ENCODE assay signal across 1 cellular context in genomic region chr2:73232471-73233153, GRCh38.
TF ChIP-seq lines count a peak whose summit lies in the region.

No MANE protein-coding gene starts in this region.

TF ChIP-seq in GM12878, 131 proteins besides CTCF, POLR2A, EP300 and RAD21 (continues in another document):
- TF ChIP-seq EZH2 (IDR thresholded peaks at IDR 0.05; ENCODE audit: borderline replicate concordance, control insufficient read depth, low read depth, low read length) (no peak), GABPA (IDR thresholded peaks at IDR 0.05; ENCODE audit: low read depth) (no peak), NKRF (conservative IDR thresholded peaks at IDR 0.05) (peak; percentile 74), ATF3 (IDR thresholded peaks at IDR 0.05; ENCODE audit: borderline replicate concordance, extremely low read depth, low read depth, low read length) (no peak), ZNF24 (IDR thresholded peaks at IDR 0.05) (no peak), NR2C1 (IDR thresholded peaks at IDR 0.05) (0 out of 2 replicates have a peak, but pooled peaks have one; percentile 39), SREBF1 (IDR thresholded peaks at IDR 0.05; ENCODE audit: low read length) (no peak), SMC3 (IDR thresholded peaks at IDR 0.05; ENCODE audit: borderline replicate concordance, low read length) (no peak), IKZF2 (IDR thresholded peaks at IDR 0.05) (no peak; a peak in 1 of 4 replicates), HCFC1 (IDR thresholded peaks at IDR 0.05; ENCODE audit: low read length) (no peak), WRNIP1 (IDR thresholded peaks at IDR 0.05; ENCODE audit: borderline replicate concordance, low read depth, low read length) (no peak), BHLHE40 (IDR thresholded peaks at IDR 0.05; ENCODE audit: borderline replicate concordance in 1 of 2, low read depth in 2 of 2, low read length in 1 of 2) (peak in 1 of 2 experiments; percentile 58; a peak in 2 of 4 replicates), ZBTB40 (IDR thresholded peaks at IDR 0.05; ENCODE audit: borderline replicate concordance) (no peak), CEBPB (IDR thresholded peaks at IDR 0.05; ENCODE audit: borderline replicate concordance in 1 of 2, low read depth in 2 of 2, low read length in 2 of 2) (no peak), EGR1 (IDR thresholded peaks at IDR 0.05; ENCODE audit: borderline replicate concordance in 1 of 2, low read depth in 2 of 2, low read length in 2 of 2) (no peak), DPF2 (IDR thresholded peaks at IDR 0.05) (no peak), NR2F1 (conservative IDR thresholded peaks at IDR 0.05) (peak; percentile 89), SUZ12 (IDR thresholded peaks at IDR 0.05; ENCODE audit: unreplicated experiment) (no peak), KDM1A (IDR thresholded peaks at IDR 0.05; ENCODE audit: borderline replicate concordance) (no peak), GATAD2B (conservative IDR thresholded peaks at IDR 0.05; ENCODE audit: low read depth) (peak; percentile 13; the same call in 1 of the 2 replicates), SMARCA5 (IDR thresholded peaks at IDR 0.05) (0 out of 2 replicates have a peak, but pooled peaks have one; percentile 58), MAX (IDR thresholded peaks at IDR 0.05; ENCODE audit: low read depth, low read length) (no peak), RCOR1 (conservative IDR thresholded peaks at IDR 0.05; ENCODE audit: low read depth, low read length) (no peak), NFYA (IDR thresholded peaks at IDR 0.05; ENCODE audit: borderline replicate concordance, low read depth, low read length) (no peak), ZBED1 (IDR thresholded peaks at IDR 0.05; ENCODE audit: borderline replicate concordance) (no peak), RB1 (IDR thresholded peaks at IDR 0.05; ENCODE audit: borderline replicate concordance) (0 out of 2 replicates have a peak, but pooled peaks have one; percentile 60), YY1 (IDR thresholded peaks at IDR 0.05; ENCODE audit: low read depth, low read length) (peak; percentile 23; the same call in 1 of the 2 replicates), SP1 (IDR thresholded peaks at IDR 0.05; ENCODE audit: low read depth, low read length) (no peak), SMAD5 (IDR thresholded peaks at IDR 0.05; ENCODE audit: low read depth) (no peak)
- TF ChIP-seq, protein P1, sequence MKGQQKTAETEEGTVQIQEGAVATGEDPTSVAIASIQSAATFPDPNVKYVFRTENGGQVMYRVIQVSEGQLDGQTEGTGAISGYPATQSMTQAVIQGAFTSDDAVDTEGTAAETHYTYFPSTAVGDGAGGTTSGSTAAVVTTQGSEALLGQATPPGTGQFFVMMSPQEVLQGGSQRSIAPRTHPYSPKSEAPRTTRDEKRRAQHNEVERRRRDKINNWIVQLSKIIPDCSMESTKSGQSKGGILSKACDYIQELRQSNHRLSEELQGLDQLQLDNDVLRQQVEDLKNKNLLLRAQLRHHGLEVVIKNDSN (IDR thresholded peaks at IDR 0.05; ENCODE audit: borderline replicate concordance, extremely low read length, insufficient read depth, low read depth, low read length): no peak
- TF ChIP-seq, protein P2, sequence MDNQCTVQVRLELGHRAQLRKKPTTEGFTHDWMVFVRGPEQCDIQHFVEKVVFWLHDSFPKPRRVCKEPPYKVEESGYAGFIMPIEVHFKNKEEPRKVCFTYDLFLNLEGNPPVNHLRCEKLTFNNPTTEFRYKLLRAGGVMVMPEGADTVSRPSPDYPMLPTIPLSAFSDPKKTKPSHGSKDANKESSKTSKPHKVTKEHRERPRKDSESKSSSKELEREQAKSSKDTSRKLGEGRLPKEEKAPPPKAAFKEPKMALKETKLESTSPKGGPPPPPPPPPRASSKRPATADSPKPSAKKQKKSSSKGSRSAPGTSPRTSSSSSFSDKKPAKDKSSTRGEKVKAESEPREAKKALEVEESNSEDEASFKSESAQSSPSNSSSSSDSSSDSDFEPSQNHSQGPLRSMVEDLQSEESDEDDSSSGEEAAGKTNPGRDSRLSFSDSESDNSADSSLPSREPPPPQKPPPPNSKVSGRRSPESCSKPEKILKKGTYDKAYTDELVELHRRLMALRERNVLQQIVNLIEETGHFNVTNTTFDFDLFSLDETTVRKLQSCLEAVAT (IDR thresholded peaks at IDR 0.05): no peak
- TF ChIP-seq, protein P3, sequence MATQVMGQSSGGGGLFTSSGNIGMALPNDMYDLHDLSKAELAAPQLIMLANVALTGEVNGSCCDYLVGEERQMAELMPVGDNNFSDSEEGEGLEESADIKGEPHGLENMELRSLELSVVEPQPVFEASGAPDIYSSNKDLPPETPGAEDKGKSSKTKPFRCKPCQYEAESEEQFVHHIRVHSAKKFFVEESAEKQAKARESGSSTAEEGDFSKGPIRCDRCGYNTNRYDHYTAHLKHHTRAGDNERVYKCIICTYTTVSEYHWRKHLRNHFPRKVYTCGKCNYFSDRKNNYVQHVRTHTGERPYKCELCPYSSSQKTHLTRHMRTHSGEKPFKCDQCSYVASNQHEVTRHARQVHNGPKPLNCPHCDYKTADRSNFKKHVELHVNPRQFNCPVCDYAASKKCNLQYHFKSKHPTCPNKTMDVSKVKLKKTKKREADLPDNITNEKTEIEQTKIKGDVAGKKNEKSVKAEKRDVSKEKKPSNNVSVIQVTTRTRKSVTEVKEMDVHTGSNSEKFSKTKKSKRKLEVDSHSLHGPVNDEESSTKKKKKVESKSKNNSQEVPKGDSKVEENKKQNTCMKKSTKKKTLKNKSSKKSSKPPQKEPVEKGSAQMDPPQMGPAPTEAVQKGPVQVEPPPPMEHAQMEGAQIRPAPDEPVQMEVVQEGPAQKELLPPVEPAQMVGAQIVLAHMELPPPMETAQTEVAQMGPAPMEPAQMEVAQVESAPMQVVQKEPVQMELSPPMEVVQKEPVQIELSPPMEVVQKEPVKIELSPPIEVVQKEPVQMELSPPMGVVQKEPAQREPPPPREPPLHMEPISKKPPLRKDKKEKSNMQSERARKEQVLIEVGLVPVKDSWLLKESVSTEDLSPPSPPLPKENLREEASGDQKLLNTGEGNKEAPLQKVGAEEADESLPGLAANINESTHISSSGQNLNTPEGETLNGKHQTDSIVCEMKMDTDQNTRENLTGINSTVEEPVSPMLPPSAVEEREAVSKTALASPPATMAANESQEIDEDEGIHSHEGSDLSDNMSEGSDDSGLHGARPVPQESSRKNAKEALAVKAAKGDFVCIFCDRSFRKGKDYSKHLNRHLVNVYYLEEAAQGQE (IDR thresholded peaks at IDR 0.05; ENCODE audit: low read depth, low read length): no peak
- TF ChIP-seq, protein P4, sequence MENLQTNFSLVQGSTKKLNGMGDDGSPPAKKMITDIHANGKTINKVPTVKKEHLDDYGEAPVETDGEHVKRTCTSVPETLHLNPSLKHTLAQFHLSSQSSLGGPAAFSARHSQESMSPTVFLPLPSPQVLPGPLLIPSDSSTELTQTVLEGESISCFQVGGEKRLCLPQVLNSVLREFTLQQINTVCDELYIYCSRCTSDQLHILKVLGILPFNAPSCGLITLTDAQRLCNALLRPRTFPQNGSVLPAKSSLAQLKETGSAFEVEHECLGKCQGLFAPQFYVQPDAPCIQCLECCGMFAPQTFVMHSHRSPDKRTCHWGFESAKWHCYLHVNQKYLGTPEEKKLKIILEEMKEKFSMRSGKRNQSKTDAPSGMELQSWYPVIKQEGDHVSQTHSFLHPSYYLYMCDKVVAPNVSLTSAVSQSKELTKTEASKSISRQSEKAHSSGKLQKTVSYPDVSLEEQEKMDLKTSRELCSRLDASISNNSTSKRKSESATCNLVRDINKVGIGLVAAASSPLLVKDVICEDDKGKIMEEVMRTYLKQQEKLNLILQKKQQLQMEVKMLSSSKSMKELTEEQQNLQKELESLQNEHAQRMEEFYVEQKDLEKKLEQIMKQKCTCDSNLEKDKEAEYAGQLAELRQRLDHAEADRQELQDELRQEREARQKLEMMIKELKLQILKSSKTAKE (IDR thresholded peaks at IDR 0.05; ENCODE audit: low read depth, poor library complexity, severe bottlenecking): no peak
- TF ChIP-seq, protein P5, sequence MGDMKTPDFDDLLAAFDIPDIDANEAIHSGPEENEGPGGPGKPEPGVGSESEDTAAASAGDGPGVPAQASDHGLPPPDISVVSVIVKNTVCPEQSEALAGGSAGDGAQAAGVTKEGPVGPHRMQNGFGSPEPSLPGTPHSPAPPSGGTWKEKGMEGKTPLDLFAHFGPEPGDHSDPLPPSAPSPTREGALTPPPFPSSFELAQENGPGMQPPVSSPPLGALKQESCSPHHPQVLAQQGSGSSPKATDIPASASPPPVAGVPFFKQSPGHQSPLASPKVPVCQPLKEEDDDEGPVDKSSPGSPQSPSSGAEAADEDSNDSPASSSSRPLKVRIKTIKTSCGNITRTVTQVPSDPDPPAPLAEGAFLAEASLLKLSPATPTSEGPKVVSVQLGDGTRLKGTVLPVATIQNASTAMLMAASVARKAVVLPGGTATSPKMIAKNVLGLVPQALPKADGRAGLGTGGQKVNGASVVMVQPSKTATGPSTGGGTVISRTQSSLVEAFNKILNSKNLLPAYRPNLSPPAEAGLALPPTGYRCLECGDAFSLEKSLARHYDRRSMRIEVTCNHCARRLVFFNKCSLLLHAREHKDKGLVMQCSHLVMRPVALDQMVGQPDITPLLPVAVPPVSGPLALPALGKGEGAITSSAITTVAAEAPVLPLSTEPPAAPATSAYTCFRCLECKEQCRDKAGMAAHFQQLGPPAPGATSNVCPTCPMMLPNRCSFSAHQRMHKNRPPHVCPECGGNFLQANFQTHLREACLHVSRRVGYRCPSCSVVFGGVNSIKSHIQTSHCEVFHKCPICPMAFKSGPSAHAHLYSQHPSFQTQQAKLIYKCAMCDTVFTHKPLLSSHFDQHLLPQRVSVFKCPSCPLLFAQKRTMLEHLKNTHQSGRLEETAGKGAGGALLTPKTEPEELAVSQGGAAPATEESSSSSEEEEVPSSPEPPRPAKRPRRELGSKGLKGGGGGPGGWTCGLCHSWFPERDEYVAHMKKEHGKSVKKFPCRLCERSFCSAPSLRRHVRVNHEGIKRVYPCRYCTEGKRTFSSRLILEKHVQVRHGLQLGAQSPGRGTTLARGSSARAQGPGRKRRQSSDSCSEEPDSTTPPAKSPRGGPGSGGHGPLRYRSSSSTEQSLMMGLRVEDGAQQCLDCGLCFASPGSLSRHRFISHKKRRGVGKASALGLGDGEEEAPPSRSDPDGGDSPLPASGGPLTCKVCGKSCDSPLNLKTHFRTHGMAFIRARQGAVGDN (IDR thresholded peaks at IDR 0.05): no peak
- TF ChIP-seq, protein P6, sequence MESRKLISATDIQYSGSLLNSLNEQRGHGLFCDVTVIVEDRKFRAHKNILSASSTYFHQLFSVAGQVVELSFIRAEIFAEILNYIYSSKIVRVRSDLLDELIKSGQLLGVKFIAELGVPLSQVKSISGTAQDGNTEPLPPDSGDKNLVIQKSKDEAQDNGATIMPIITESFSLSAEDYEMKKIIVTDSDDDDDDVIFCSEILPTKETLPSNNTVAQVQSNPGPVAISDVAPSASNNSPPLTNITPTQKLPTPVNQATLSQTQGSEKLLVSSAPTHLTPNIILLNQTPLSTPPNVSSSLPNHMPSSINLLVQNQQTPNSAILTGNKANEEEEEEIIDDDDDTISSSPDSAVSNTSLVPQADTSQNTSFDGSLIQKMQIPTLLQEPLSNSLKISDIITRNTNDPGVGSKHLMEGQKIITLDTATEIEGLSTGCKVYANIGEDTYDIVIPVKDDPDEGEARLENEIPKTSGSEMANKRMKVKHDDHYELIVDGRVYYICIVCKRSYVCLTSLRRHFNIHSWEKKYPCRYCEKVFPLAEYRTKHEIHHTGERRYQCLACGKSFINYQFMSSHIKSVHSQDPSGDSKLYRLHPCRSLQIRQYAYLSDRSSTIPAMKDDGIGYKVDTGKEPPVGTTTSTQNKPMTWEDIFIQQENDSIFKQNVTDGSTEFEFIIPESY (IDR thresholded peaks at IDR 0.05): no peak
